ENCODE assay signal across 24 cellular contexts in genomic region chr1:10444795-10445397, GRCh38. TPM values are rescaled to one million over a fixed set of nuclear protein-coding genes. Genes with fewer than 3 reads are reported as not detected.
DNase-seq lines count a peak whose midpoint lies in the region; ATAC-seq, FAIRE-seq and TF ChIP-seq lines count a peak whose summit lies in the region.
"Had no signal": no experiment of that assay in that cellular context is flagged by ENCODE, and none has a peak within 500 bp of the region (broad histone marks: within the 10 kb centered on the region; RNA-seq: fewer than 3 reads in every experiment).

No MANE protein-coding gene starts in this region.

- in situ Hi-C loops in HepG2 (cut with HindIII; ENCODE audit: extremely low pct_ligation_motif_present, low pct_unique_long_range_greater_than_20kb): no loop called here

- DNase-seq in RPMI8226 (peak; percentile 46), HepG2 (ENCODE audit: low spot score) (no peak), left ventricle myocardium inferior (no peak), NCI-H2171 (lab: John Stamatoyannopoulos, UW) (no peak)
- DNase-seq: activated CD8-positive, alpha-beta memory T cell treated with anti-CD3 and anti-CD28 coated beads for 24 hours; anterior cingulate cortex; DMS 273 treated with DMSO at 0.1 percent for 48 hours; glutamatergic neuron; left cardiac atrium; mesenchymal stem cell; MG63; naive B cell; NCI-H1436; NCI-H524; retina; spleen; stimulated activated naive CD8-positive, alpha-beta T cell treated with anti-CD3 and anti-CD28 coated beads, Interleukin-15, amount 100 ng/mL, for 72 hours; tibial artery had no signal

- H4K20me1 ChIP-seq in HepG2 (ENCODE audit: insufficient read depth, low read length): no peaks in the 10 kb centered on the region

- intact Hi-C loops in HepG2 (cut with micrococcal nuclease; ENCODE audit: unreplicated experiment): no loop called here
- intact Hi-C loops in left ventricle myocardium inferior (cut with micrococcal nuclease): no loop called here

- H3K27ac ChIP-seq in HepG2 (ENCODE audit: extremely low read length, insufficient read depth, low read length) (no peak overlapping the region), left ventricle myocardium inferior (replicated peaks) (no peak overlapping the region)
- H3K27ac ChIP-seq: cardiac muscle cell, spleen, tibial artery, VCaP had no signal

- POLR2A ChIA-PET in HepG2 (lab: Yijun Ruan, JAX): no interaction called here

- H3K9me3 ChIP-seq in HepG2 (ENCODE audit: low read length) (no peaks in the 10 kb centered on the region), left ventricle myocardium inferior (replicated peaks) (no peaks in the 10 kb centered on the region)
- H3K9me3 ChIP-seq: HAP-1, MG63, spleen, tibial artery had no signal

- no peak for TF ChIP-seq RAD21 in HepG2 (CRISPR knock-in tag; IDR thresholded peaks at IDR 0.05)

- 96% methylated on average over 7 of the region's 7 CpGs for WGBS in HepG2 (ENCODE audit: low lambda C conversion rate)

- BruUV-seq in HepG2 (replicated peaks; lab: Mats Ljungman, UMichigan): no TSS peak

- H3K36me3 ChIP-seq in HepG2 (replicated peaks in 1 of 2; ENCODE audit: control insufficient read depth in 1 of 2, insufficient read depth in 2 of 2, low read length in 2 of 2): peaks cover 0 to 2% of the 10 kb centered on the region in 2 experiments; a peak in 1 of 5 replicates
- no peaks in the 10 kb centered on the region for H3K36me3 ChIP-seq in left ventricle myocardium inferior
- H3K36me3 ChIP-seq: cardiac muscle cell, MG63 had no signal

- no peak overlapping the region for H2AFZ ChIP-seq in HepG2 (ENCODE audit: low read length)

- CTCF ChIA-PET in HepG2 (lab: Yijun Ruan, JAX; ENCODE audit: low intra/inter-chr PET ratio, low total read pairs): no interaction called here

- no peak overlapping the region for H3K4me3 ChIP-seq in HepG2 (replicated peaks in 1 of 3; ENCODE audit: insufficient read depth in 1 of 3, low read depth in 2 of 3, low read length in 3 of 3)
- no peak overlapping the region for H3K4me3 ChIP-seq in left ventricle myocardium inferior
- H3K4me3 ChIP-seq: cardiac muscle cell, HAP-1, MG63, spleen, tibial artery had no signal

- no peak overlapping the region for H3K4me2 ChIP-seq in HepG2 (ENCODE audit: low read depth, low read length)

- peak; percentile 72 for ATAC-seq in HG03175 (IDR thresholded peaks at IDR 0.05; ENCODE audit: unreplicated experiment)
- ATAC-seq in HepG2: no peak
- ATAC-seq: left cardiac atrium; Panc1; stimulated activated naive CD8-positive, alpha-beta T cell treated with anti-CD3 and anti-CD28 coated beads, Interleukin-15, amount 100 ng/mL, for 72 hours had no signal

- H3K79me2 ChIP-seq in HepG2 (ENCODE audit: insufficient read depth, low read length): no peaks in the 10 kb centered on the region

- no peak for TF ChIP-seq EP300 in HepG2 (IDR thresholded peaks at IDR 0.05; ENCODE audit: low read depth in 2 of 2, low read length in 2 of 2)
- TF ChIP-seq EP300 in HepG2 (CRISPR knock-in tag; IDR thresholded peaks at IDR 0.05; ENCODE audit: borderline replicate concordance): no peak

- no peak overlapping the region for H3K9ac ChIP-seq in HepG2 (ENCODE audit: insufficient read depth, low read depth, low read length)

- H3K4me1 ChIP-seq in HepG2 (ENCODE audit: insufficient read depth, low read length): no peaks in the 10 kb centered on the region
- no peaks in the 10 kb centered on the region for H3K4me1 ChIP-seq in left ventricle myocardium inferior
- H3K4me1 ChIP-seq: HAP-1, spleen, tibial artery had no signal

- TF ChIP-seq CTCF in HepG2 (CRISPR knock-in tag; IDR thresholded peaks at IDR 0.05) (no peak), left ventricle myocardium inferior (IDR thresholded peaks at IDR 0.05; ENCODE audit: borderline replicate concordance) (no peak)

- no peaks in the 10 kb centered on the region for H3K27me3 ChIP-seq in HepG2 (ENCODE audit: control insufficient read depth in 1 of 2, insufficient read depth in 2 of 2, low read length in 2 of 2)
- H3K27me3 ChIP-seq in left ventricle myocardium inferior (ENCODE audit: low read depth): no peaks in the 10 kb centered on the region
- H3K27me3 ChIP-seq: cardiac muscle cell, MG63, spleen had no signal

- TF ChIP-seq POLR2A in HepG2 (IDR thresholded peaks at IDR 0.05; ENCODE audit: insufficient read depth in 1 of 2, low read depth in 2 of 2, low read length in 2 of 2): no peak

- FAIRE-seq in HepG2 (lab: Jason Lieb, UNC): no peak

RNA-seq across cellular contexts. Expression of gene CORT, which starts 4.9 kb away (rescaled TPM):
- total RNA-seq in HepG2 (2016; rRNA removed; fragmentation: Illumina TruSeq; extraction: Trizol): 0.62 TPM in 1 of 2 replicates, not detected in the other
- total RNA-seq in HepG2 (2016; cell fraction: cytosol; rRNA removed; fragmentation: Illumina TruSeq; extraction: Trizol; ENCODE audit: low read depth): not detected in 2 replicates
- 0.61 TPM in 1 of 2 replicates, not detected in the other for total RNA-seq in HepG2 (2016; cell fraction: insoluble cytoplasmic fraction; rRNA removed; fragmentation: Illumina TruSeq; extraction: Trizol)
- 0.15 and 0.21 TPM in 2 replicates for total RNA-seq in HepG2 (2016; cell fraction: membrane; rRNA removed; fragmentation: Illumina TruSeq; extraction: Trizol)
- total RNA-seq in HepG2 (2016; cell fraction: nucleus; rRNA removed; fragmentation: Illumina TruSeq; extraction: Trizol): 0.78 and 1.1 TPM in 2 replicates
- 0.08 and 0.11 TPM in 2 replicates for polyA plus RNA-seq in HepG2 (2011; rRNA removed)
- 0.08 and 0.09 TPM in 2 replicates for polyA plus RNA-seq in HepG2 (2011; cell fraction: cytosol; rRNA removed)
- polyA plus RNA-seq in HepG2 (2011; cell fraction: nucleus; rRNA removed): 0.24 and 0.29 TPM in 2 replicates
- 0.31 and 0.40 TPM in 2 replicates for polyA plus RNA-seq in HepG2 (2012)
- 0.11 and 0.46 TPM in 2 replicates for polyA plus RNA-seq in HepG2 (2016; cell fraction: cytosol; fragmentation: Illumina TruSeq; extraction: Trizol; ENCODE audit: low read depth)
- polyA plus RNA-seq in HepG2 (2016; cell fraction: insoluble cytoplasmic fraction; fragmentation: Illumina TruSeq; extraction: Trizol; ENCODE audit: low read depth): 0.50 TPM in 1 of 2 replicates, not detected in the other
- 0.21 and 0.36 TPM in 2 replicates for polyA plus RNA-seq in HepG2 (2016; cell fraction: membrane; fragmentation: Illumina TruSeq; extraction: Trizol; ENCODE audit: low read depth)
- polyA plus RNA-seq in HepG2 (2016; cell fraction: nucleus; fragmentation: Illumina TruSeq; extraction: Trizol; ENCODE audit: insufficient read depth, low read depth): 0.81 and 1.9 TPM in 2 replicates
- not detected in 2 replicates for polyA minus RNA-seq in HepG2 (2011; rRNA and poly(A)+ RNA removed; ENCODE audit: low replicate concordance)
- polyA minus RNA-seq in HepG2 (2011; cell fraction: cytosol; rRNA and poly(A)+ RNA removed): not detected in 2 replicates
- polyA minus RNA-seq in HepG2 (2011; cell fraction: nucleus; rRNA and poly(A)+ RNA removed): 0.39 TPM in 1 of 2 replicates, not detected in the other
- 0.19 TPM for total RNA-seq in left ventricle myocardium inferior
- total RNA-seq: CD4-positive, CD25-positive, alpha-beta regulatory T cell; left cardiac atrium had no signal
- polyA plus RNA-seq: CD4-positive, CD25-positive, alpha-beta regulatory T cell had no signal

RNA-seq across cellular contexts. Expression of gene CENPS, which starts 14.7 kb away (rescaled TPM):
- total RNA-seq in HepG2 (2016; rRNA removed; fragmentation: Illumina TruSeq; extraction: Trizol) (22.0 and 24.9 TPM in 2 replicates), left ventricle myocardium inferior (6.1 TPM)
- total RNA-seq in HepG2 (2016; cell fraction: cytosol; rRNA removed; fragmentation: Illumina TruSeq; extraction: Trizol; ENCODE audit: low read depth): 32.3 and 41.2 TPM in 2 replicates
- total RNA-seq in HepG2 (2016; cell fraction: insoluble cytoplasmic fraction; rRNA removed; fragmentation: Illumina TruSeq; extraction: Trizol): 18.1 and 23.2 TPM in 2 replicates
- 41.4 and 43.7 TPM in 2 replicates for total RNA-seq in HepG2 (2016; cell fraction: membrane; rRNA removed; fragmentation: Illumina TruSeq; extraction: Trizol)
- 8.1 and 10.8 TPM in 2 replicates for total RNA-seq in HepG2 (2016; cell fraction: nucleus; rRNA removed; fragmentation: Illumina TruSeq; extraction: Trizol)
- 2.9 and 3.3 TPM in 2 replicates for polyA plus RNA-seq in HepG2 (2011; rRNA removed)
- 3.8 and 4.5 TPM in 2 replicates for polyA plus RNA-seq in HepG2 (2011; cell fraction: cytosol; rRNA removed)
- 2.8 and 3.7 TPM in 2 replicates for polyA plus RNA-seq in HepG2 (2011; cell fraction: nucleus; rRNA removed)
- 5.0 and 10.5 TPM in 2 replicates for polyA plus RNA-seq in HepG2 (2012)
- 49.6 and 69.4 TPM in 2 replicates for polyA plus RNA-seq in HepG2 (2016; cell fraction: cytosol; fragmentation: Illumina TruSeq; extraction: Trizol; ENCODE audit: low read depth)
- 33.2 and 38.1 TPM in 2 replicates for polyA plus RNA-seq in HepG2 (2016; cell fraction: insoluble cytoplasmic fraction; fragmentation: Illumina TruSeq; extraction: Trizol; ENCODE audit: low read depth)
- polyA plus RNA-seq in HepG2 (2016; cell fraction: membrane; fragmentation: Illumina TruSeq; extraction: Trizol; ENCODE audit: low read depth): 55.5 and 60.0 TPM in 2 replicates
- 17.3 and 17.4 TPM in 2 replicates for polyA plus RNA-seq in HepG2 (2016; cell fraction: nucleus; fragmentation: Illumina TruSeq; extraction: Trizol; ENCODE audit: insufficient read depth, low read depth)
- polyA minus RNA-seq in HepG2 (2011; rRNA and poly(A)+ RNA removed; ENCODE audit: low replicate concordance): 5.9 and 8.9 TPM in 2 replicates
- polyA minus RNA-seq in HepG2 (2011; cell fraction: cytosol; rRNA and poly(A)+ RNA removed): 1.5 and 2.0 TPM in 2 replicates
- polyA minus RNA-seq in HepG2 (2011; cell fraction: nucleus; rRNA and poly(A)+ RNA removed): 1.0 and 3.9 TPM in 2 replicates

RNA-seq across cellular contexts. Expression of gene DFFA, which starts 27.4 kb away (rescaled TPM):
- total RNA-seq in HepG2 (2016; rRNA removed; fragmentation: Illumina TruSeq; extraction: Trizol) (33.9 and 44.6 TPM in 2 replicates), left ventricle myocardium inferior (28.6 TPM)
- 8.8 and 9.5 TPM in 2 replicates for total RNA-seq in HepG2 (2016; cell fraction: cytosol; rRNA removed; fragmentation: Illumina TruSeq; extraction: Trizol; ENCODE audit: low read depth)
- total RNA-seq in HepG2 (2016; cell fraction: insoluble cytoplasmic fraction; rRNA removed; fragmentation: Illumina TruSeq; extraction: Trizol): 34.8 and 45.3 TPM in 2 replicates
- 18.7 and 19.6 TPM in 2 replicates for total RNA-seq in HepG2 (2016; cell fraction: membrane; rRNA removed; fragmentation: Illumina TruSeq; extraction: Trizol)
- 14.0 and 17.3 TPM in 2 replicates for total RNA-seq in HepG2 (2016; cell fraction: nucleus; rRNA removed; fragmentation: Illumina TruSeq; extraction: Trizol)
- polyA plus RNA-seq in HepG2 (2011; rRNA removed): 16.5 and 16.6 TPM in 2 replicates
- polyA plus RNA-seq in HepG2 (2011; cell fraction: cytosol; rRNA removed): 12.9 and 13.7 TPM in 2 replicates
- 5.9 and 7.7 TPM in 2 replicates for polyA plus RNA-seq in HepG2 (2011; cell fraction: nucleus; rRNA removed)
- polyA plus RNA-seq in HepG2 (2012): 10.7 and 12.2 TPM in 2 replicates
- polyA plus RNA-seq in HepG2 (2016; cell fraction: cytosol; fragmentation: Illumina TruSeq; extraction: Trizol; ENCODE audit: low read depth): 6.5 and 6.7 TPM in 2 replicates
- polyA plus RNA-seq in HepG2 (2016; cell fraction: insoluble cytoplasmic fraction; fragmentation: Illumina TruSeq; extraction: Trizol; ENCODE audit: low read depth): 32.4 and 33.3 TPM in 2 replicates
- 10.4 and 10.6 TPM in 2 replicates for polyA plus RNA-seq in HepG2 (2016; cell fraction: membrane; fragmentation: Illumina TruSeq; extraction: Trizol; ENCODE audit: low read depth)
- 20.0 and 20.1 TPM in 2 replicates for polyA plus RNA-seq in HepG2 (2016; cell fraction: nucleus; fragmentation: Illumina TruSeq; extraction: Trizol; ENCODE audit: insufficient read depth, low read depth)
- 36.7 and 57.5 TPM in 2 replicates for polyA minus RNA-seq in HepG2 (2011; rRNA and poly(A)+ RNA removed; ENCODE audit: low replicate concordance)
- 10.2 and 11.0 TPM in 2 replicates for polyA minus RNA-seq in HepG2 (2011; cell fraction: cytosol; rRNA and poly(A)+ RNA removed)
- 11.3 and 12.9 TPM in 2 replicates for polyA minus RNA-seq in HepG2 (2011; cell fraction: nucleus; rRNA and poly(A)+ RNA removed)

RNA-seq across cellular contexts. Expression of gene PEX14, which starts 29.9 kb away (rescaled TPM):
- total RNA-seq in HepG2 (2016; rRNA removed; fragmentation: Illumina TruSeq; extraction: Trizol) (5.9 and 9.9 TPM in 2 replicates), left ventricle myocardium inferior (20.8 TPM)
- total RNA-seq in HepG2 (2016; cell fraction: cytosol; rRNA removed; fragmentation: Illumina TruSeq; extraction: Trizol; ENCODE audit: low read depth): 5.4 and 5.5 TPM in 2 replicates
- 6.0 and 11.1 TPM in 2 replicates for total RNA-seq in HepG2 (2016; cell fraction: insoluble cytoplasmic fraction; rRNA removed; fragmentation: Illumina TruSeq; extraction: Trizol)
- total RNA-seq in HepG2 (2016; cell fraction: membrane; rRNA removed; fragmentation: Illumina TruSeq; extraction: Trizol): 6.6 and 8.1 TPM in 2 replicates
- total RNA-seq in HepG2 (2016; cell fraction: nucleus; rRNA removed; fragmentation: Illumina TruSeq; extraction: Trizol): 11.8 and 16.0 TPM in 2 replicates
- polyA plus RNA-seq in HepG2 (2011; rRNA removed): 6.3 and 6.5 TPM in 2 replicates
- 5.8 and 7.7 TPM in 2 replicates for polyA plus RNA-seq in HepG2 (2011; cell fraction: cytosol; rRNA removed)
- 22.7 and 25.4 TPM in 2 replicates for polyA plus RNA-seq in HepG2 (2011; cell fraction: nucleus; rRNA removed)
- polyA plus RNA-seq in HepG2 (2012): 10.8 and 15.1 TPM in 2 replicates
- polyA plus RNA-seq in HepG2 (2016; cell fraction: cytosol; fragmentation: Illumina TruSeq; extraction: Trizol; ENCODE audit: low read depth): 3.9 and 4.0 TPM in 2 replicates
- polyA plus RNA-seq in HepG2 (2016; cell fraction: insoluble cytoplasmic fraction; fragmentation: Illumina TruSeq; extraction: Trizol; ENCODE audit: low read depth): 8.3 and 10.4 TPM in 2 replicates
- polyA plus RNA-seq in HepG2 (2016; cell fraction: membrane; fragmentation: Illumina TruSeq; extraction: Trizol; ENCODE audit: low read depth): 5.7 and 6.2 TPM in 2 replicates
- 25.5 and 27.0 TPM in 2 replicates for polyA plus RNA-seq in HepG2 (2016; cell fraction: nucleus; fragmentation: Illumina TruSeq; extraction: Trizol; ENCODE audit: insufficient read depth, low read depth)
- polyA minus RNA-seq in HepG2 (2011; rRNA and poly(A)+ RNA removed; ENCODE audit: low replicate concordance): 7.0 and 10.1 TPM in 2 replicates
- 5.2 and 5.5 TPM in 2 replicates for polyA minus RNA-seq in HepG2 (2011; cell fraction: cytosol; rRNA and poly(A)+ RNA removed)
- 15.8 and 20.3 TPM in 2 replicates for polyA minus RNA-seq in HepG2 (2011; cell fraction: nucleus; rRNA and poly(A)+ RNA removed)

RNA-seq across cellular contexts. Expression of gene PGD, which starts 46.0 kb away (rescaled TPM):
- 210 and 242 TPM in 2 replicates for total RNA-seq in HepG2 (2016; rRNA removed; fragmentation: Illumina TruSeq; extraction: Trizol)
- total RNA-seq in HepG2 (2016; cell fraction: cytosol; rRNA removed; fragmentation: Illumina TruSeq; extraction: Trizol; ENCODE audit: low read depth): 63.5 and 72.1 TPM in 2 replicates
- total RNA-seq in HepG2 (2016; cell fraction: insoluble cytoplasmic fraction; rRNA removed; fragmentation: Illumina TruSeq; extraction: Trizol): 212 TPM in 2 replicates
- total RNA-seq in HepG2 (2016; cell fraction: membrane; rRNA removed; fragmentation: Illumina TruSeq; extraction: Trizol): 131 and 149 TPM in 2 replicates
- 134 TPM in 2 replicates for total RNA-seq in HepG2 (2016; cell fraction: nucleus; rRNA removed; fragmentation: Illumina TruSeq; extraction: Trizol)
- polyA plus RNA-seq in HepG2 (2011; rRNA removed): 64.8 and 67.5 TPM in 2 replicates
- polyA plus RNA-seq in HepG2 (2011; cell fraction: cytosol; rRNA removed): 60.1 and 64.5 TPM in 2 replicates
- 37.3 and 39.4 TPM in 2 replicates for polyA plus RNA-seq in HepG2 (2011; cell fraction: nucleus; rRNA removed)
- 112 and 139 TPM in 2 replicates for polyA plus RNA-seq in HepG2 (2012)
- 80.6 and 88.6 TPM in 2 replicates for polyA plus RNA-seq in HepG2 (2016; cell fraction: cytosol; fragmentation: Illumina TruSeq; extraction: Trizol; ENCODE audit: low read depth)
- 270 and 293 TPM in 2 replicates for polyA plus RNA-seq in HepG2 (2016; cell fraction: insoluble cytoplasmic fraction; fragmentation: Illumina TruSeq; extraction: Trizol; ENCODE audit: low read depth)
- polyA plus RNA-seq in HepG2 (2016; cell fraction: membrane; fragmentation: Illumina TruSeq; extraction: Trizol; ENCODE audit: low read depth): 132 and 155 TPM in 2 replicates
- 206 and 219 TPM in 2 replicates for polyA plus RNA-seq in HepG2 (2016; cell fraction: nucleus; fragmentation: Illumina TruSeq; extraction: Trizol; ENCODE audit: insufficient read depth, low read depth)
- 119 and 158 TPM in 2 replicates for polyA minus RNA-seq in HepG2 (2011; rRNA and poly(A)+ RNA removed; ENCODE audit: low replicate concordance)
- 59.4 and 61.6 TPM in 2 replicates for polyA minus RNA-seq in HepG2 (2011; cell fraction: cytosol; rRNA and poly(A)+ RNA removed)
- polyA minus RNA-seq in HepG2 (2011; cell fraction: nucleus; rRNA and poly(A)+ RNA removed): 35.2 and 45.2 TPM in 2 replicates
- 34.2 TPM for total RNA-seq in left ventricle myocardium inferior
